ENCODE assay signal across 17 cellular contexts in genomic region chr1:213245270-213245669, GRCh38.
DNase-seq lines count a peak whose midpoint lies in the region; ATAC-seq, FAIRE-seq and TF ChIP-seq lines count a peak whose summit lies in the region.
"Had no signal": no experiment of that assay in that cellular context is flagged by ENCODE, and none has a peak within 500 bp of the region (broad histone marks: within the 10 kb centered on the region; RNA-seq: fewer than 3 reads in every experiment).

No MANE protein-coding gene starts in this region.

- no TSS peak for BruUV-seq in Caco-2 (replicated peaks; lab: Mats Ljungman, UMichigan)

- H2AFZ ChIP-seq in neuronal stem cell (ENCODE audit: low read length): no peak overlapping the region

- H3K18ac ChIP-seq in neuronal stem cell (ENCODE audit: low read length): no peak overlapping the region

- H2BK5ac ChIP-seq in neuronal stem cell (ENCODE audit: low read length): no peak overlapping the region

- H3K27ac ChIP-seq in left lung (no peak overlapping the region), neuronal stem cell (replicated peaks; ENCODE audit: low read length) (no peak overlapping the region), prostate gland (no peak overlapping the region)
- H3K27ac ChIP-seq: A549; BLaER1 treated with 17β-estradiol and CSF1 and Interleukin-3, amounts not matched to agents 10 nM and 100 nM; HL-60; RWPE1; SK-N-MC had no signal

- no peak for TF ChIP-seq POLR2A in prostate gland (IDR thresholded peaks at IDR 0.05)

- no peaks in the 10 kb centered on the region for H3K27me3 ChIP-seq in Caco-2 (replicated peaks; ENCODE audit: control insufficient read depth, insufficient read depth, low read length)
- H3K27me3 ChIP-seq in left lung: no peaks in the 10 kb centered on the region
- H3K27me3 ChIP-seq in neuronal stem cell (ENCODE audit: control insufficient read depth in 3 of 3, insufficient read depth in 3 of 3, low read depth in 1 of 3, low read length in 3 of 3): no peaks in the 10 kb centered on the region
- H3K27me3 ChIP-seq in prostate gland (replicated peaks; ENCODE audit: insufficient read depth): no peaks in the 10 kb centered on the region
- H3K27me3 ChIP-seq: BLaER1 treated with 17β-estradiol and CSF1 and Interleukin-3, amounts not matched to agents 10 nM and 100 nM had no signal

- no peaks in the 10 kb centered on the region for H3K27me3 Mint-ChIP-seq in Caco-2 (ENCODE audit: insufficient read depth, unreplicated experiment)
- H3K27me3 Mint-ChIP-seq: CD4-positive, alpha-beta T cell had no signal

- H3K4me3 ChIP-seq in Caco-2 (ENCODE audit: low read depth, low read length) (no peak overlapping the region), left lung (no peak overlapping the region), neuronal stem cell (ENCODE audit: low read length in 2 of 2) (no peak overlapping the region), prostate gland (no peak overlapping the region)
- H3K4me3 ChIP-seq: A549; BLaER1 treated with 17β-estradiol and CSF1 and Interleukin-3, amounts not matched to agents 10 nM and 100 nM; HAP-1; SK-N-MC had no signal

- no peaks in the 10 kb centered on the region for H3K36me3 Mint-ChIP-seq in Caco-2 (ENCODE audit: insufficient read depth, unreplicated experiment)

- H3K4me3 Mint-ChIP-seq in Caco-2 (ENCODE audit: unreplicated experiment): no peak overlapping the region
- H3K4me3 Mint-ChIP-seq: CD4-positive, alpha-beta T cell; HFFc6 had no signal

- H4K8ac ChIP-seq in neuronal stem cell (ENCODE audit: low read depth, low read length): no peak overlapping the region

- no peak overlapping the region for H2BK120ac ChIP-seq in neuronal stem cell (ENCODE audit: low read depth, low read length)

- H2BK12ac ChIP-seq in neuronal stem cell (ENCODE audit: low read length): no peak overlapping the region

- TF ChIP-seq CTCF in Caco-2 (IDR thresholded peaks at IDR 0.05; ENCODE audit: insufficient read depth in 1 of 2, low read depth in 1 of 2, low read length in 1 of 2, severe bottlenecking in 1 of 2, unreplicated experiment in 1 of 2) (no peak), left lung (IDR thresholded peaks at IDR 0.05) (no peak), prostate gland (IDR thresholded peaks at IDR 0.05) (no peak)

- no peak overlapping the region for H3K4ac ChIP-seq in neuronal stem cell (ENCODE audit: low read length)

- FAIRE-seq in GM19239 (lab: Jason Lieb, UNC): peak; percentile 8

- no peak overlapping the region for H4K91ac ChIP-seq in neuronal stem cell (ENCODE audit: low read depth, low read length, poor library complexity)

- H3K4me2 ChIP-seq in neuronal stem cell (ENCODE audit: insufficient read depth, low read length, poor library complexity, severe bottlenecking): no peak overlapping the region
- H3K4me2 ChIP-seq: A549 had no signal

- CTCF ChIA-PET in Caco-2 (lab: Charles Lee): interaction anchor here (0.6 to 2.0 kb wide), 6 partner anchors 144 to 878 kb away, joined by 3 to 14 read pairs (median 4); no protein-coding TSS in a partner anchor

- H3K9ac ChIP-seq in neuronal stem cell (ENCODE audit: low read depth, low read length, poor library complexity): no peak overlapping the region
- H3K9ac ChIP-seq: BLaER1 treated with 17β-estradiol and CSF1 and Interleukin-3, amounts not matched to agents 10 nM and 100 nM had no signal

- H3K4me1 Mint-ChIP-seq in Caco-2 (ENCODE audit: low read depth, unreplicated experiment): peaks cover 27% of the 10 kb centered on the region

- peak overlapping the region; percentile 50 for H3K27ac Mint-ChIP-seq in Caco-2 (ENCODE audit: unreplicated experiment)
- H3K27ac Mint-ChIP-seq: CD4-positive, alpha-beta T cell; HFFc6 had no signal

- no peak overlapping the region for H3K14ac ChIP-seq in neuronal stem cell (ENCODE audit: low read length)

- ATAC-seq in left lung (peak; percentile 52), HG02759 (IDR thresholded peaks at IDR 0.05; ENCODE audit: unreplicated experiment) (no peak)

- H3K23ac ChIP-seq in neuronal stem cell (ENCODE audit: low read depth, low read length, poor library complexity): no peak overlapping the region

- intact Hi-C loops in Caco-2 (cut with micrococcal nuclease; ENCODE audit: unreplicated experiment) (loop anchor here (1.0 to 10.0 kb wide), 8 partner anchors 122 to 940 kb away; partner anchors contain the start of gene PROX1), left lung (cut with DNase I) (no loop called here), prostate gland (cut with DNase I) (no loop called here)

- no peaks in the 10 kb centered on the region for H3K79me1 ChIP-seq in neuronal stem cell (ENCODE audit: low read depth, low read length)

- H3K9me3 Mint-ChIP-seq in Caco-2 (ENCODE audit: unreplicated experiment): no peaks in the 10 kb centered on the region
- H3K9me3 Mint-ChIP-seq: CD4-positive, alpha-beta T cell; HFFc6 had no signal

- no peaks in the 10 kb centered on the region for H3K9me3 ChIP-seq in Caco-2
- no peaks in the 10 kb centered on the region for H3K9me3 ChIP-seq in left lung
- H3K9me3 ChIP-seq in neuronal stem cell (replicated peaks in 1 of 2; ENCODE audit: control insufficient read depth in 2 of 2, insufficient read depth in 1 of 2, low read depth in 1 of 2, low read length in 2 of 2): no peaks in the 10 kb centered on the region
- H3K9me3 ChIP-seq in prostate gland: no peaks in the 10 kb centered on the region
- H3K9me3 ChIP-seq: A549; BLaER1 treated with 17β-estradiol and CSF1 and Interleukin-3, amounts not matched to agents 10 nM and 100 nM; HAP-1 had no signal

- H3K36me3 ChIP-seq in Caco-2 (ENCODE audit: control insufficient read depth, insufficient read depth, low read length): peaks cover 2% of the 10 kb centered on the region; the same call in 1 of the 2 replicates
- H3K36me3 ChIP-seq in left lung: peaks cover 0 to 9% of the 10 kb centered on the region in 2 donors
- peaks cover 3 to 14% of the 10 kb centered on the region in 2 donors for H3K36me3 ChIP-seq in neuronal stem cell (replicated peaks in 1 of 2; ENCODE audit: control insufficient read depth in 2 of 2, insufficient read depth in 2 of 2, low read length in 2 of 2)
- H3K36me3 ChIP-seq in prostate gland: no peaks in the 10 kb centered on the region
- H3K36me3 ChIP-seq: HAP-1 had no signal

- H3K4me1 ChIP-seq in Caco-2 (peaks cover 15% of the 10 kb centered on the region), left lung (no peaks in the 10 kb centered on the region), neuronal stem cell (ENCODE audit: control insufficient read depth in 2 of 2, insufficient read depth in 1 of 2, low read depth in 1 of 2, low read length in 2 of 2) (peaks cover 3 to 16% of the 10 kb centered on the region in 2 donors), prostate gland (replicated peaks) (no peaks in the 10 kb centered on the region)
- H3K4me1 ChIP-seq: A549 had no signal

- H2AK5ac ChIP-seq in neuronal stem cell (ENCODE audit: low read depth, low read length): no peak overlapping the region

- DNase-seq in Caco-2 (peak; percentile 37 to 40), GM19239 (ENCODE audit: insufficient read length, low spot score) (no peak), NCI-H146 treated with DMSO at 0.1 percent for 48 hours (lab: John Stamatoyannopoulos, UW; ENCODE audit: unreplicated experiment) (peak; percentile 48), left lung (no peak), neuronal stem cell (ENCODE audit: low spot score) (no peak), prostate gland (ENCODE audit: low spot score) (no peak)
- DNase-seq in activated CD4-positive, alpha-beta T cell treated with anti-CD3 and anti-CD28 coated beads, Interleukin-2, amount 50 U/mL, for 48 hours: no peak
- DNase-seq: GF-D8 had no signal

- POLR2A ChIA-PET in Caco-2 (lab: Charles Lee): no interaction called here

- no peak overlapping the region for H2BK15ac ChIP-seq in neuronal stem cell (ENCODE audit: low read length)

Comparison
In these comparisons a context has a peak if more than half of its experiments do, and no peak if none do; other contexts are left out.
1. DNase-seq: peak in Caco-2 (2 of 2) and NCI-H146 treated with DMSO at 0.1 percent for 48 hours (single experiment); none in GM19239 (single experiment), left lung (0 of 2), neuronal stem cell (single experiment), activated CD4-positive, alpha-beta T cell treated with anti-CD3 and anti-CD28 coated beads, Interleukin-2, amount 50 U/mL, for 48 hours (0 of 2) and prostate gland (single experiment).